1 cellular context compared by ENCODE assay signal in genomic region chr12:122726056-122726558, GRCh38.
A peak's percentile ranks its signal among the peaks of the same experiment; 100 is the strongest.
TF ChIP-seq lines count a peak whose summit lies in the region.

No MANE protein-coding gene starts in this region.

TF ChIP-seq in A549, 52 proteins besides CTCF, POLR2A, EP300 and RAD21:
- TF ChIP-seq RFX5 (IDR thresholded peaks at IDR 0.05) (no peak), EHMT2 (IDR thresholded peaks at IDR 0.05; ENCODE audit: low read depth) (no peak), CEBPB (IDR thresholded peaks at IDR 0.05) (no peak), CHD2 (IDR thresholded peaks at IDR 0.05; ENCODE audit: low read length, partially characterized antibody) (no peak), HOXB5 (CRISPR knock-in tag; IDR thresholded peaks at IDR 0.05) (no peak), PHF8 (IDR thresholded peaks at IDR 0.05; ENCODE audit: borderline replicate concordance, low read depth) (no peak), JUN (IDR thresholded peaks at IDR 0.05) (no peak), GATA3 (IDR thresholded peaks at IDR 0.05; ENCODE audit: borderline replicate concordance) (peak; percentile 53; the same call in 1 of the 2 replicates), FOSL2 (IDR thresholded peaks at IDR 0.05) (no peak), FOSL2 (CRISPR knock-in tag; IDR thresholded peaks at IDR 0.05) (0 out of 2 replicates have a peak, but pooled peaks have one; percentile 13), KDM5A (IDR thresholded peaks at IDR 0.05) (no peak)
- TF ChIP-seq, protein P1, sequence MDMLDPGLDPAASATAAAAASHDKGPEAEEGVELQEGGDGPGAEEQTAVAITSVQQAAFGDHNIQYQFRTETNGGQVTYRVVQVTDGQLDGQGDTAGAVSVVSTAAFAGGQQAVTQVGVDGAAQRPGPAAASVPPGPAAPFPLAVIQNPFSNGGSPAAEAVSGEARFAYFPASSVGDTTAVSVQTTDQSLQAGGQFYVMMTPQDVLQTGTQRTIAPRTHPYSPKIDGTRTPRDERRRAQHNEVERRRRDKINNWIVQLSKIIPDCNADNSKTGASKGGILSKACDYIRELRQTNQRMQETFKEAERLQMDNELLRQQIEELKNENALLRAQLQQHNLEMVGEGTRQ (IDR thresholded peaks at IDR 0.05), result no peak
